ENCODE assay signal across 2 cellular contexts in the genomic region with DNA sequence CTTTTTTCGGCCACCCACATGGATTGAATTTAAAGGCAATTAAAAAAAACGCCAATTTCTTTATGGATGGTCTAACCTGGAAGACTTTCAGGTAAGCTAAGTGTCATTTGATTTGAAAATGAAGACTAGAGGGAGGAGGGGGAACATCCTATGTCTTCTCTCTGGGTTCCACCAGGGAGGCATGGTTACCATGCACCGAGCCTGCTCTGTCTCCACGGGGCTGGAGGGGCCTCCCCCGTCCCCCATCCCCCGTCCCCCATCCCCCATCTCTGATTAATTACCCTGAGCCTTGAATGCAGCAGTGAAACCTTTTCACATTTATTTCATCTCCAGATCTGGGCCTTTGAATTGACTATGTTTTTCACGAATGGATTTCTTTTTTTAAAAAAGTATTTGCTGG.
TF ChIP-seq lines count a peak whose summit lies in the region.

No MANE protein-coding gene starts in this region.

TF ChIP-seq in liver, 16 proteins besides CTCF, POLR2A, EP300 and RAD21 (continued from another document):
- TF ChIP-seq, protein P1, sequence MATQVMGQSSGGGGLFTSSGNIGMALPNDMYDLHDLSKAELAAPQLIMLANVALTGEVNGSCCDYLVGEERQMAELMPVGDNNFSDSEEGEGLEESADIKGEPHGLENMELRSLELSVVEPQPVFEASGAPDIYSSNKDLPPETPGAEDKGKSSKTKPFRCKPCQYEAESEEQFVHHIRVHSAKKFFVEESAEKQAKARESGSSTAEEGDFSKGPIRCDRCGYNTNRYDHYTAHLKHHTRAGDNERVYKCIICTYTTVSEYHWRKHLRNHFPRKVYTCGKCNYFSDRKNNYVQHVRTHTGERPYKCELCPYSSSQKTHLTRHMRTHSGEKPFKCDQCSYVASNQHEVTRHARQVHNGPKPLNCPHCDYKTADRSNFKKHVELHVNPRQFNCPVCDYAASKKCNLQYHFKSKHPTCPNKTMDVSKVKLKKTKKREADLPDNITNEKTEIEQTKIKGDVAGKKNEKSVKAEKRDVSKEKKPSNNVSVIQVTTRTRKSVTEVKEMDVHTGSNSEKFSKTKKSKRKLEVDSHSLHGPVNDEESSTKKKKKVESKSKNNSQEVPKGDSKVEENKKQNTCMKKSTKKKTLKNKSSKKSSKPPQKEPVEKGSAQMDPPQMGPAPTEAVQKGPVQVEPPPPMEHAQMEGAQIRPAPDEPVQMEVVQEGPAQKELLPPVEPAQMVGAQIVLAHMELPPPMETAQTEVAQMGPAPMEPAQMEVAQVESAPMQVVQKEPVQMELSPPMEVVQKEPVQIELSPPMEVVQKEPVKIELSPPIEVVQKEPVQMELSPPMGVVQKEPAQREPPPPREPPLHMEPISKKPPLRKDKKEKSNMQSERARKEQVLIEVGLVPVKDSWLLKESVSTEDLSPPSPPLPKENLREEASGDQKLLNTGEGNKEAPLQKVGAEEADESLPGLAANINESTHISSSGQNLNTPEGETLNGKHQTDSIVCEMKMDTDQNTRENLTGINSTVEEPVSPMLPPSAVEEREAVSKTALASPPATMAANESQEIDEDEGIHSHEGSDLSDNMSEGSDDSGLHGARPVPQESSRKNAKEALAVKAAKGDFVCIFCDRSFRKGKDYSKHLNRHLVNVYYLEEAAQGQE (IDR thresholded peaks at IDR 0.05), result no peak
- TF ChIP-seq SP1 (IDR thresholded peaks at IDR 0.05) (no peak), RXRA (IDR thresholded peaks at IDR 0.05) (no peak), NR2F2 (IDR thresholded peaks at IDR 0.05) (no peak), FOXA1 (IDR thresholded peaks at IDR 0.05) (no peak), TAF1 (conservative IDR thresholded peaks at IDR 0.05) (no peak), EGR1 (IDR thresholded peaks at IDR 0.05; ENCODE audit: low read depth in 2 of 2) (no peak)
- TF ChIP-seq, protein P2, sequence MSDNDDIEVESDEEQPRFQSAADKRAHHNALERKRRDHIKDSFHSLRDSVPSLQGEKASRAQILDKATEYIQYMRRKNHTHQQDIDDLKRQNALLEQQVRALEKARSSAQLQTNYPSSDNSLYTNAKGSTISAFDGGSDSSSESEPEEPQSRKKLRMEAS (IDR thresholded peaks at IDR 0.05), result no peak

TF ChIP-seq in SK-N-SH, 30 proteins besides CTCF, POLR2A, EP300 and RAD21 (continued from another document):
- TF ChIP-seq FOXM1 (IDR thresholded peaks at IDR 0.05; ENCODE audit: low read depth) (no peak), SMC3 (IDR thresholded peaks at IDR 0.05; ENCODE audit: low read depth, low read length) (no peak), TAF1 (IDR thresholded peaks at IDR 0.05; ENCODE audit: borderline replicate concordance, low read depth, low read length) (no peak), SIN3A (IDR thresholded peaks at IDR 0.05; ENCODE audit: borderline replicate concordance, low read depth, low read length) (no peak), GATA2 (CRISPR knock-in tag; IDR thresholded peaks at IDR 0.05) (no peak), RXRA (IDR thresholded peaks at IDR 0.05; ENCODE audit: borderline replicate concordance, low read depth) (no peak), FOXJ3 (CRISPR knock-in tag; IDR thresholded peaks at IDR 0.05) (no peak), CHD2 (IDR thresholded peaks at IDR 0.05; ENCODE audit: low read length, partially characterized antibody) (no peak), TEAD4 (IDR thresholded peaks at IDR 0.05; ENCODE audit: borderline replicate concordance, insufficient read depth) (no peak)
- TF ChIP-seq, protein P3, sequence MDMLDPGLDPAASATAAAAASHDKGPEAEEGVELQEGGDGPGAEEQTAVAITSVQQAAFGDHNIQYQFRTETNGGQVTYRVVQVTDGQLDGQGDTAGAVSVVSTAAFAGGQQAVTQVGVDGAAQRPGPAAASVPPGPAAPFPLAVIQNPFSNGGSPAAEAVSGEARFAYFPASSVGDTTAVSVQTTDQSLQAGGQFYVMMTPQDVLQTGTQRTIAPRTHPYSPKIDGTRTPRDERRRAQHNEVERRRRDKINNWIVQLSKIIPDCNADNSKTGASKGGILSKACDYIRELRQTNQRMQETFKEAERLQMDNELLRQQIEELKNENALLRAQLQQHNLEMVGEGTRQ (IDR thresholded peaks at IDR 0.05; ENCODE audit: borderline replicate concordance, low read depth, low read length), result no peak
- TF ChIP-seq, protein P4, sequence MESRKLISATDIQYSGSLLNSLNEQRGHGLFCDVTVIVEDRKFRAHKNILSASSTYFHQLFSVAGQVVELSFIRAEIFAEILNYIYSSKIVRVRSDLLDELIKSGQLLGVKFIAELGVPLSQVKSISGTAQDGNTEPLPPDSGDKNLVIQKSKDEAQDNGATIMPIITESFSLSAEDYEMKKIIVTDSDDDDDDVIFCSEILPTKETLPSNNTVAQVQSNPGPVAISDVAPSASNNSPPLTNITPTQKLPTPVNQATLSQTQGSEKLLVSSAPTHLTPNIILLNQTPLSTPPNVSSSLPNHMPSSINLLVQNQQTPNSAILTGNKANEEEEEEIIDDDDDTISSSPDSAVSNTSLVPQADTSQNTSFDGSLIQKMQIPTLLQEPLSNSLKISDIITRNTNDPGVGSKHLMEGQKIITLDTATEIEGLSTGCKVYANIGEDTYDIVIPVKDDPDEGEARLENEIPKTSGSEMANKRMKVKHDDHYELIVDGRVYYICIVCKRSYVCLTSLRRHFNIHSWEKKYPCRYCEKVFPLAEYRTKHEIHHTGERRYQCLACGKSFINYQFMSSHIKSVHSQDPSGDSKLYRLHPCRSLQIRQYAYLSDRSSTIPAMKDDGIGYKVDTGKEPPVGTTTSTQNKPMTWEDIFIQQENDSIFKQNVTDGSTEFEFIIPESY (IDR thresholded peaks at IDR 0.05; ENCODE audit: borderline replicate concordance, low read depth), result no peak
TF ChIP-seq in SK-N-SH: peak in this region for 0.
